In genomic region chr10:36096571-36096970, GRCh38 we compare ENCODE assay signal across 15 cellular contexts.
"Had no signal": no experiment of that assay in that cellular context is flagged by ENCODE, and none has a peak within 500 bp of the region (broad histone marks: within the 10 kb centered on the region; RNA-seq: fewer than 3 reads in every experiment).

No MANE protein-coding gene starts in this region.

- FAIRE-seq: endometrium, TTC549, urothelium cell line had no signal

- H3K27me3 ChIP-seq: esophagus squamous epithelium, neural progenitor cell, stomach had no signal

- H3K79me2 ChIP-seq: parathyroid adenoma had no signal

- H3K4me2 ChIP-seq: neural progenitor cell had no signal

- DNase-seq: activated B cell treated with CpG ODN at 0.5 μM for 24 hours; activated CD4-positive, alpha-beta T cell treated with anti-CD3 and anti-CD28 coated beads, Interleukin-2, amount 10 ng/mL, durations not matched to agents 7 days and 5 days; activated CD8-positive, alpha-beta memory T cell treated with anti-CD3 and anti-CD28 coated beads for 24 hours; activated naive CD4-positive, alpha-beta T cell treated with anti-CD3 and anti-CD28 coated beads, Interleukin-2, amount 10 ng/mL, durations not matched to agents 7 days and 5 days; activated T-cell treated with anti-CD3 and anti-CD28 coated beads for 4 hours; amniotic stem cell; esophagus squamous epithelium; small intestine; stomach; T-helper 2 cell had no signal

- H3K9me3 ChIP-seq: esophagus squamous epithelium had no signal

- H3K36me3 ChIP-seq: esophagus squamous epithelium, neural progenitor cell, stomach had no signal

- H3K4me1 ChIP-seq: esophagus squamous epithelium, neural progenitor cell, parathyroid adenoma, stomach had no signal

- H2AFZ ChIP-seq: neural progenitor cell, parathyroid adenoma had no signal

- H3K27ac ChIP-seq: esophagus squamous epithelium, neural progenitor cell, parathyroid adenoma, stomach had no signal

- H3K4me3 ChIP-seq: esophagus squamous epithelium, neural progenitor cell, stomach had no signal

- H3K9ac ChIP-seq: neural progenitor cell, parathyroid adenoma had no signal
